ENCODE assay signal across 23 cellular contexts in the genomic region with DNA sequence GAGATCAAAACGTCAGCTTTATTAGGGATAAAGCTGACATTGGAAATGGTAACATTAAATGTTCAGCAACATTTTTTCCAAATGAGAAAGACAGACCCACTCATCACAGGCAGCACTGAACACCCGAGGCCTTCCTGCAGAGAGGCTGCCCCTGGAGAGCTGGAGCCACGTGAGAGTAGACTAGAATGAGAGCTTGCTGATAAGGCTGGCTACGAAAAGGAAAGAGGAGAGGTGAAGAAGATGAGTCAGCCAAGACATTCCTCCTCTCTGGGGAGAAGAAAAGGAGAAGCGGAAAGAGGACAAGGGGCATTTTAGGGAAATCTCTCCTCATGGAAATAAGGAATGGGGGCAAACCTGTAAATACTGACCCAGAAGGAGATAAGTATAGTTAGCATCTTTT. TPM values are rescaled to one million over a fixed set of nuclear protein-coding genes. Genes with fewer than 3 reads are reported as not detected.
"Had no signal": no experiment of that assay in that cellular context is flagged by ENCODE, and none has a peak within 500 bp of the region (broad histone marks: within the 10 kb centered on the region; RNA-seq: fewer than 3 reads in every experiment).

No MANE protein-coding gene starts in this region.

- H3K36me3 ChIP-seq: breast epithelium, esophagus muscularis mucosa, tibial artery had no signal

- H3K4me1 ChIP-seq: breast epithelium, foreskin keratinocyte had no signal

- H3K27me3 ChIP-seq: breast epithelium, esophagus muscularis mucosa, tibial artery had no signal

- H3K27ac ChIP-seq: breast epithelium, foreskin keratinocyte, tibial artery had no signal

- DNase-seq: activated CD8-positive, alpha-beta memory T cell treated with anti-CD3 and anti-CD28 coated beads for 24 hours; activated CD8-positive, alpha-beta memory T cell treated with anti-CD3 and anti-CD28 coated beads, Interleukin-2, amount 50 U/mL, for 48 hours; activated effector memory CD4-positive, alpha-beta T cell treated with Interleukin-2 at 50 U/mL for 16 hours; activated naive CD4-positive, alpha-beta T cell treated with anti-CD3 and anti-CD28 coated beads, Interleukin-2, amount 10 ng/mL, durations not matched to agents 7 days and 5 days; activated naive CD8-positive, alpha-beta T cell treated with anti-CD3 and anti-CD28 coated beads, Interleukin-2, amount 50 U/mL, for 24 hours; activated T-cell treated with anti-CD3 and anti-CD28 coated beads, Interleukin-2, amount 50 U/mL, for 48 hours; aorta; effector CD8-positive, alpha-beta T cell; foreskin keratinocyte; hippocampal formation; kidney; midbrain; posterior cingulate gyrus; stimulated activated CD4-positive, alpha-beta T cell treated with anti-CD3 and anti-CD28 coated beads, Interleukin-12 subunit alpha, Interleukin-12 subunit beta, amount 100 ng/mL, for 4 hours; stimulated activated CD4-positive, alpha-beta T cell treated with anti-CD3 and anti-CD28 coated beads, Interleukin-2, amount 100 ng/mL, for 24 hours; stimulated activated naive CD8-positive, alpha-beta T cell treated with anti-CD3 and anti-CD28 coated beads, Interleukin-15, Interleukin-2, amounts not matched to agents 100 U/mL and 50 U/mL, for 24 hours; substantia nigra; T-helper 1 cell; T-helper 9 cell had no signal

- H3K4me3 ChIP-seq: breast epithelium, esophagus muscularis mucosa, lung, tibial artery had no signal

RNA-seq across cellular contexts. Expression of gene CYP19A1, which starts 7.3 kb away (rescaled TPM):
- polyA plus RNA-seq: foreskin keratinocyte had no signal

RNA-seq across cellular contexts. Expression of gene GLDN, which starts 10.3 kb away (rescaled TPM):
- polyA plus RNA-seq: foreskin keratinocyte had no signal
